1 cellular context compared by ENCODE assay signal in the genomic region with DNA sequence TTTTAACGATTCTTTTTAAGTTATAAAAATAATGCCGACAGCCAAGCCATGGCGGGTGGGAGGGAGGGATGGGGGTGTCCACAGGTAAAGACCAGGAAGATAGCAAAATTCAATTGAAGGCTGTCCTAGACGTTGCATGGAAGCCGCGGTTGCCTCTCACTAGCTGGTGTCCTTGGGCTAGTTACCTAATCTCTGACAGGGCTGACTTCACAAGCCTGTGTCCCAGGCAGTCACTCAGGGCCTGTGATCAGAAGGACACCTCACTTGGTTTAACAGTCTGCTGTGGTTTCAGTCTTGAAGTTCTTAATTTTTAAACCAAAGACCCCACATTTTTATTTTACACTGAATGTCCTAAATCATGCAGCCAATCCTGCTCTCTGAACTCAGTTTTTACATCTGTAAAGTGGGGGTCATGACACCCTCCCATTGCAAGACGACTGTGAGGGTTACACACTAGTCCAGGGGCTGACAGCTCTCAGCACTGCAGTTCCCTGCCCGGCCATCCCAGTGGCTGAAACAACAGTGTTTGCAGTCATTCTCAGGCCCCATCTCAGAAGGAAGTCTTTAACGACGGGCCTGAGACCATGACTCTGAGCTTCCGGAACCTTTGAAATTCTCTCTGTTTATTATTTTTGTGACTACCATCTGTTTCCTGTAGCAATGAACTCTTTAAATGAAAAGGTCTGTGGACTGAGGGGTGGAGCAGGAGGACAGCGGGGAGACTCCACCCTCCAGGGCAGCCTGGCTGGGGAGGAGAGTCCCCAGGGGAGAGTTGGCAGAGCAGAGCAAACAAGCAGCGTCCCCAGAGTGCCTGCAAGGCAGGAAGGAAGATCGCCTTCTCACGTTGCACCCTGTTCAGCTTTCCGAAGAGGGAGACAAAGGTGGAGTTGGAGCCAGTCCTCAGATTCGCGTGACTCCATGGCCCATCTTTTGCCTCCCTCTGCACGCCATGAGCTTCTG.
TF ChIP-seq lines count a peak whose summit lies in the region.

No MANE protein-coding gene starts in this region.

TF ChIP-seq in K562, 482 proteins besides CTCF, POLR2A, EP300 and RAD21 (continued from another document):
- TF ChIP-seq, protein P1, sequence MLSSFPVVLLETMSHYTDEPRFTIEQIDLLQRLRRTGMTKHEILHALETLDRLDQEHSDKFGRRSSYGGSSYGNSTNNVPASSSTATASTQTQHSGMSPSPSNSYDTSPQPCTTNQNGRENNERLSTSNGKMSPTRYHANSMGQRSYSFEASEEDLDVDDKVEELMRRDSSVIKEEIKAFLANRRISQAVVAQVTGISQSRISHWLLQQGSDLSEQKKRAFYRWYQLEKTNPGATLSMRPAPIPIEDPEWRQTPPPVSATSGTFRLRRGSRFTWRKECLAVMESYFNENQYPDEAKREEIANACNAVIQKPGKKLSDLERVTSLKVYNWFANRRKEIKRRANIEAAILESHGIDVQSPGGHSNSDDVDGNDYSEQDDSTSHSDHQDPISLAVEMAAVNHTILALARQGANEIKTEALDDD (IDR thresholded peaks at IDR 0.05) = 0 out of 2 replicates have a peak, but pooled peaks have one; percentile 39
- no peak for TF ChIP-seq KDM2B (CRISPR knock-in tag; IDR thresholded peaks at IDR 0.05)
- TF ChIP-seq CEBPB (tag; IDR thresholded peaks at IDR 0.05) = no peak
- no peak for TF ChIP-seq MEF2D (tag; conservative IDR thresholded peaks at IDR 0.05; ENCODE audit: low read depth)
- TF ChIP-seq GABPA (tag; conservative IDR thresholded peaks at IDR 0.05; ENCODE audit: low read depth) = peak; percentile 31; the same call in 1 of the 2 replicates
